1 cellular context compared by ENCODE assay signal in the genomic region with DNA sequence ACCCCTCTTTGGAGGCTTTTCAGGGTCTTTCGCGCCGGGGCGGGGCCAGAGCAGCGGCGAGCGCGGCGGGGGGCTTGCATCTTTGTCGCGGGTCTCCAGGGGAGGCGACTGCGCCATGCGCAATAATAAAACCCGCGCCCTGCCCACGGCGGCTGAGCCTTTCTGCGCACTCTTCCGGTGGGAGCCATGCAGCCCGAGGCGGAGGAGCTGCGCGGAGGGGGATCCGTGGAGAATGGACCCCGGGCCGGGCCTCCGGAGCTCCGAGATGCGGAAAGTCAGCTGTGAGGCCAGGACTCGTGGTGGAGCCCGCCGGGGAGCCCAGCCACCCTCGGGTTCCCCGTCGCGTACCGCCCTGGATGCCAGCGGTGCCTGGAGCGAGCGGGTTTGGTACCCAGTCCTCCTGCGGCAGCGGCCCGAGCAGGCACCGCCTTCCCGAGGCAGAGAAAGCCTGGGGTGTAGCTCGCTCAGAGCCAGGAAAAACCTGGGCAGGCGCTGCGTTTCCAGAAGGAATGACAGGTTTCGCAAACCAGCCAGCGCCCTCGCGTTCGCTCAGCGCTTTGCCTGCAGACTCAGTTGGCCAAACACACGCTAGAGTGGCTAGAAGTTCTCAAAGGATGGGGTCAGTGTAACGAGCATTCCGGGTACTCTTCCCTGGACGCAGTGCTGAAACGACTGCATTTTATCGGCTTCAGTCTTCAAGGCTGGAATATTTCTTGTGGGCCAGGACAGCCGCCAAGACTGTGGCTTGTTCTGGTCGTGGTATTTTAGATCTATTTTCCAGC.
A peak's percentile ranks its signal among the peaks of the same experiment; 100 is the strongest.
TF ChIP-seq lines count a peak whose summit lies in the region.

No MANE protein-coding gene starts in this region.

TF ChIP-seq in WTC11, 78 proteins besides CTCF, POLR2A, EP300 and RAD21 (continued from another document and continues in another):
- TF ChIP-seq, protein P1, sequence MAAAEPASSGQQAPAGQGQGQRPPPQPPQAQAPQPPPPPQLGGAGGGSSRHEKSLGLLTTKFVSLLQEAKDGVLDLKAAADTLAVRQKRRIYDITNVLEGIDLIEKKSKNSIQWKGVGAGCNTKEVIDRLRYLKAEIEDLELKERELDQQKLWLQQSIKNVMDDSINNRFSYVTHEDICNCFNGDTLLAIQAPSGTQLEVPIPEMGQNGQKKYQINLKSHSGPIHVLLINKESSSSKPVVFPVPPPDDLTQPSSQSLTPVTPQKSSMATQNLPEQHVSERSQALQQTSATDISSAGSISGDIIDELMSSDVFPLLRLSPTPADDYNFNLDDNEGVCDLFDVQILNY (CRISPR knock-in tag; IDR thresholded peaks at IDR 0.05): no peak
- TF ChIP-seq EMX1 (CRISPR knock-in tag; IDR thresholded peaks at IDR 0.05) (no peak), SMAD4 (CRISPR knock-in tag; IDR thresholded peaks at IDR 0.05) (no peak), JUN (CRISPR knock-in tag; IDR thresholded peaks at IDR 0.05) (no peak), PRRX2 (CRISPR knock-in tag; IDR thresholded peaks at IDR 0.05) (no peak), ZNF671 (CRISPR knock-in tag; IDR thresholded peaks at IDR 0.05) (no peak), MXD4 (CRISPR knock-in tag; IDR thresholded peaks at IDR 0.05; ENCODE audit: borderline replicate concordance) (no peak), FOXJ3 (CRISPR knock-in tag; IDR thresholded peaks at IDR 0.05; ENCODE audit: borderline replicate concordance) (no peak), NFE2L1 (CRISPR knock-in tag; IDR thresholded peaks at IDR 0.05) (no peak), ZNF317 (CRISPR knock-in tag; IDR thresholded peaks at IDR 0.05; ENCODE audit: borderline replicate concordance, low read depth) (no peak), TEAD4 (CRISPR knock-in tag; IDR thresholded peaks at IDR 0.05) (no peak), FOXP1 (CRISPR knock-in tag; IDR thresholded peaks at IDR 0.05; ENCODE audit: borderline replicate concordance) (no peak), CREB1 (CRISPR knock-in tag; IDR thresholded peaks at IDR 0.05) (no peak), ZNF121 (CRISPR knock-in tag; IDR thresholded peaks at IDR 0.05) (0 out of 2 replicates have a peak, but pooled peaks have one; percentile 6), TP53 (CRISPR knock-in tag; IDR thresholded peaks at IDR 0.05) (0 out of 2 replicates have a peak, but pooled peaks have one; percentile 27), ZNF263 (CRISPR knock-in tag; IDR thresholded peaks at IDR 0.05; ENCODE audit: low read depth) (no peak), JAZF1 (CRISPR knock-in tag; IDR thresholded peaks at IDR 0.05) (no peak), KAT7 (CRISPR knock-in tag; IDR thresholded peaks at IDR 0.05; ENCODE audit: borderline replicate concordance) (no peak), ATF1 (CRISPR knock-in tag; IDR thresholded peaks at IDR 0.05) (no peak), MYBL2 (CRISPR knock-in tag; IDR thresholded peaks at IDR 0.05) (no peak), RELA (CRISPR knock-in tag; IDR thresholded peaks at IDR 0.05; ENCODE audit: borderline replicate concordance) (no peak), GTF2I (CRISPR knock-in tag; conservative IDR thresholded peaks at IDR 0.05) (no peak), NR1H2 (CRISPR knock-in tag; IDR thresholded peaks at IDR 0.05) (no peak), TCF7 (CRISPR knock-in tag; IDR thresholded peaks at IDR 0.05; ENCODE audit: low read depth) (no peak), NR2C2 (CRISPR knock-in tag; IDR thresholded peaks at IDR 0.05) (no peak)
- TF ChIP-seq, protein P2, sequence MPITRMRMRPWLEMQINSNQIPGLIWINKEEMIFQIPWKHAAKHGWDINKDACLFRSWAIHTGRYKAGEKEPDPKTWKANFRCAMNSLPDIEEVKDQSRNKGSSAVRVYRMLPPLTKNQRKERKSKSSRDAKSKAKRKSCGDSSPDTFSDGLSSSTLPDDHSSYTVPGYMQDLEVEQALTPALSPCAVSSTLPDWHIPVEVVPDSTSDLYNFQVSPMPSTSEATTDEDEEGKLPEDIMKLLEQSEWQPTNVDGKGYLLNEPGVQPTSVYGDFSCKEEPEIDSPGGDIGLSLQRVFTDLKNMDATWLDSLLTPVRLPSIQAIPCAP (CRISPR knock-in tag; IDR thresholded peaks at IDR 0.05): no peak
- TF ChIP-seq, protein P3, sequence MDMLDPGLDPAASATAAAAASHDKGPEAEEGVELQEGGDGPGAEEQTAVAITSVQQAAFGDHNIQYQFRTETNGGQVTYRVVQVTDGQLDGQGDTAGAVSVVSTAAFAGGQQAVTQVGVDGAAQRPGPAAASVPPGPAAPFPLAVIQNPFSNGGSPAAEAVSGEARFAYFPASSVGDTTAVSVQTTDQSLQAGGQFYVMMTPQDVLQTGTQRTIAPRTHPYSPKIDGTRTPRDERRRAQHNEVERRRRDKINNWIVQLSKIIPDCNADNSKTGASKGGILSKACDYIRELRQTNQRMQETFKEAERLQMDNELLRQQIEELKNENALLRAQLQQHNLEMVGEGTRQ (CRISPR knock-in tag; IDR thresholded peaks at IDR 0.05): no peak
- TF ChIP-seq, protein P4, sequence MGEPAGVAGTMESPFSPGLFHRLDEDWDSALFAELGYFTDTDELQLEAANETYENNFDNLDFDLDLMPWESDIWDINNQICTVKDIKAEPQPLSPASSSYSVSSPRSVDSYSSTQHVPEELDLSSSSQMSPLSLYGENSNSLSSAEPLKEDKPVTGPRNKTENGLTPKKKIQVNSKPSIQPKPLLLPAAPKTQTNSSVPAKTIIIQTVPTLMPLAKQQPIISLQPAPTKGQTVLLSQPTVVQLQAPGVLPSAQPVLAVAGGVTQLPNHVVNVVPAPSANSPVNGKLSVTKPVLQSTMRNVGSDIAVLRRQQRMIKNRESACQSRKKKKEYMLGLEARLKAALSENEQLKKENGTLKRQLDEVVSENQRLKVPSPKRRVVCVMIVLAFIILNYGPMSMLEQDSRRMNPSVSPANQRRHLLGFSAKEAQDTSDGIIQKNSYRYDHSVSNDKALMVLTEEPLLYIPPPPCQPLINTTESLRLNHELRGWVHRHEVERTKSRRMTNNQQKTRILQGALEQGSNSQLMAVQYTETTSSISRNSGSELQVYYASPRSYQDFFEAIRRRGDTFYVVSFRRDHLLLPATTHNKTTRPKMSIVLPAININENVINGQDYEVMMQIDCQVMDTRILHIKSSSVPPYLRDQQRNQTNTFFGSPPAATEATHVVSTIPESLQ (CRISPR knock-in tag; IDR thresholded peaks at IDR 0.05): no peak
- TF ChIP-seq, protein P5, sequence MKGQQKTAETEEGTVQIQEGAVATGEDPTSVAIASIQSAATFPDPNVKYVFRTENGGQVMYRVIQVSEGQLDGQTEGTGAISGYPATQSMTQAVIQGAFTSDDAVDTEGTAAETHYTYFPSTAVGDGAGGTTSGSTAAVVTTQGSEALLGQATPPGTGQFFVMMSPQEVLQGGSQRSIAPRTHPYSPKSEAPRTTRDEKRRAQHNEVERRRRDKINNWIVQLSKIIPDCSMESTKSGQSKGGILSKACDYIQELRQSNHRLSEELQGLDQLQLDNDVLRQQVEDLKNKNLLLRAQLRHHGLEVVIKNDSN (CRISPR knock-in tag; IDR thresholded peaks at IDR 0.05): no peak
- TF ChIP-seq, protein P6, sequence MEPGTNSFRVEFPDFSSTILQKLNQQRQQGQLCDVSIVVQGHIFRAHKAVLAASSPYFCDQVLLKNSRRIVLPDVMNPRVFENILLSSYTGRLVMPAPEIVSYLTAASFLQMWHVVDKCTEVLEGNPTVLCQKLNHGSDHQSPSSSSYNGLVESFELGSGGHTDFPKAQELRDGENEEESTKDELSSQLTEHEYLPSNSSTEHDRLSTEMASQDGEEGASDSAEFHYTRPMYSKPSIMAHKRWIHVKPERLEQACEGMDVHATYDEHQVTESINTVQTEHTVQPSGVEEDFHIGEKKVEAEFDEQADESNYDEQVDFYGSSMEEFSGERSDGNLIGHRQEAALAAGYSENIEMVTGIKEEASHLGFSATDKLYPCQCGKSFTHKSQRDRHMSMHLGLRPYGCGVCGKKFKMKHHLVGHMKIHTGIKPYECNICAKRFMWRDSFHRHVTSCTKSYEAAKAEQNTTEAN (CRISPR knock-in tag; IDR thresholded peaks at IDR 0.05): no peak
- TF ChIP-seq, protein P7, sequence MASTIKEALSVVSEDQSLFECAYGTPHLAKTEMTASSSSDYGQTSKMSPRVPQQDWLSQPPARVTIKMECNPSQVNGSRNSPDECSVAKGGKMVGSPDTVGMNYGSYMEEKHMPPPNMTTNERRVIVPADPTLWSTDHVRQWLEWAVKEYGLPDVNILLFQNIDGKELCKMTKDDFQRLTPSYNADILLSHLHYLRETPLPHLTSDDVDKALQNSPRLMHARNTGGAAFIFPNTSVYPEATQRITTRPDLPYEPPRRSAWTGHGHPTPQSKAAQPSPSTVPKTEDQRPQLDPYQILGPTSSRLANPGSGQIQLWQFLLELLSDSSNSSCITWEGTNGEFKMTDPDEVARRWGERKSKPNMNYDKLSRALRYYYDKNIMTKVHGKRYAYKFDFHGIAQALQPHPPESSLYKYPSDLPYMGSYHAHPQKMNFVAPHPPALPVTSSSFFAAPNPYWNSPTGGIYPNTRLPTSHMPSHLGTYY (CRISPR knock-in tag; IDR thresholded peaks at IDR 0.05): no peak
- TF ChIP-seq, protein P8, sequence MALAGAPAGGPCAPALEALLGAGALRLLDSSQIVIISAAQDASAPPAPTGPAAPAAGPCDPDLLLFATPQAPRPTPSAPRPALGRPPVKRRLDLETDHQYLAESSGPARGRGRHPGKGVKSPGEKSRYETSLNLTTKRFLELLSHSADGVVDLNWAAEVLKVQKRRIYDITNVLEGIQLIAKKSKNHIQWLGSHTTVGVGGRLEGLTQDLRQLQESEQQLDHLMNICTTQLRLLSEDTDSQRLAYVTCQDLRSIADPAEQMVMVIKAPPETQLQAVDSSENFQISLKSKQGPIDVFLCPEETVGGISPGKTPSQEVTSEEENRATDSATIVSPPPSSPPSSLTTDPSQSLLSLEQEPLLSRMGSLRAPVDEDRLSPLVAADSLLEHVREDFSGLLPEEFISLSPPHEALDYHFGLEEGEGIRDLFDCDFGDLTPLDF (CRISPR knock-in tag; IDR thresholded peaks at IDR 0.05): no peak
- TF ChIP-seq, protein P9, sequence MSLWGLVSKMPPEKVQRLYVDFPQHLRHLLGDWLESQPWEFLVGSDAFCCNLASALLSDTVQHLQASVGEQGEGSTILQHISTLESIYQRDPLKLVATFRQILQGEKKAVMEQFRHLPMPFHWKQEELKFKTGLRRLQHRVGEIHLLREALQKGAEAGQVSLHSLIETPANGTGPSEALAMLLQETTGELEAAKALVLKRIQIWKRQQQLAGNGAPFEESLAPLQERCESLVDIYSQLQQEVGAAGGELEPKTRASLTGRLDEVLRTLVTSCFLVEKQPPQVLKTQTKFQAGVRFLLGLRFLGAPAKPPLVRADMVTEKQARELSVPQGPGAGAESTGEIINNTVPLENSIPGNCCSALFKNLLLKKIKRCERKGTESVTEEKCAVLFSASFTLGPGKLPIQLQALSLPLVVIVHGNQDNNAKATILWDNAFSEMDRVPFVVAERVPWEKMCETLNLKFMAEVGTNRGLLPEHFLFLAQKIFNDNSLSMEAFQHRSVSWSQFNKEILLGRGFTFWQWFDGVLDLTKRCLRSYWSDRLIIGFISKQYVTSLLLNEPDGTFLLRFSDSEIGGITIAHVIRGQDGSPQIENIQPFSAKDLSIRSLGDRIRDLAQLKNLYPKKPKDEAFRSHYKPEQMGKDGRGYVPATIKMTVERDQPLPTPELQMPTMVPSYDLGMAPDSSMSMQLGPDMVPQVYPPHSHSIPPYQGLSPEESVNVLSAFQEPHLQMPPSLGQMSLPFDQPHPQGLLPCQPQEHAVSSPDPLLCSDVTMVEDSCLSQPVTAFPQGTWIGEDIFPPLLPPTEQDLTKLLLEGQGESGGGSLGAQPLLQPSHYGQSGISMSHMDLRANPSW (CRISPR knock-in tag; conservative IDR thresholded peaks at IDR 0.05; ENCODE audit: low read depth): no peak
- TF ChIP-seq, protein P10, sequence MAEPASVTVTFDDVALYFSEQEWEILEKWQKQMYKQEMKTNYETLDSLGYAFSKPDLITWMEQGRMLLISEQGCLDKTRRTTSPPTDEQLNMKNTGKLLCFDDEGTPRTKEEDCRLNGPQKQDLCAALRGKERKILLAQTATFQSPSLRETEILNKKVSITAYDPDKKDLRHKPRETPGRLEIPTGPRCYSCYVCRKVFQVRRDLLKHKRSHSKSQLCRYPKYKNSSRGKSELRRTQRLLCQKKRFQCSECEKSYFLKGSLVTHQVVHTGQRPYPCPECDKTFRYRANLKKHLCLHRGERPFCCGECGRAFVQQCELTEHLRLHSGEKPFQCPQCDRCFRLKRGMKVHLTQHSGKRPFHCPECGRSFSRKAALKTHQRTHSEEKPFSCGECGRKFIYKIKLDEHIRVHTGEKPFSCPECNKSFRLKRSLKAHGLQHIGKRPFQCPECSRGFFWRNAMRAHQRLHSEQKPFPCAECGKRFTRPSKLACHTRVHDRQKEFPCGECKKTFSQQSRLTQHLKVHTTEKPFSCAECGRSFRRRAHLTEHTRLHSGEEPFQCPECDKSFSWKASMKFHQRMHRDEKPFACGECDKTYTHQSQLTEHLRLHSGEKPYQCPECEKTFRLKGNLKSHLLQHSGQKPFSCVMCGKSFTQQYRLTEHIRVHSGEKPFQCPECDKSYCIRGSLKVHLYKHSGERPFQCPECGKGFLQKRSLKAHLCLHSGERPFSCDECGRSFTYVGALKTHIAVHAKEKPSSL (CRISPR knock-in tag; conservative IDR thresholded peaks at IDR 0.05): no peak
- TF ChIP-seq, protein P11, sequence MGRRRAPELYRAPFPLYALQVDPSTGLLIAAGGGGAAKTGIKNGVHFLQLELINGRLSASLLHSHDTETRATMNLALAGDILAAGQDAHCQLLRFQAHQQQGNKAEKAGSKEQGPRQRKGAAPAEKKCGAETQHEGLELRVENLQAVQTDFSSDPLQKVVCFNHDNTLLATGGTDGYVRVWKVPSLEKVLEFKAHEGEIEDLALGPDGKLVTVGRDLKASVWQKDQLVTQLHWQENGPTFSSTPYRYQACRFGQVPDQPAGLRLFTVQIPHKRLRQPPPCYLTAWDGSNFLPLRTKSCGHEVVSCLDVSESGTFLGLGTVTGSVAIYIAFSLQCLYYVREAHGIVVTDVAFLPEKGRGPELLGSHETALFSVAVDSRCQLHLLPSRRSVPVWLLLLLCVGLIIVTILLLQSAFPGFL (CRISPR knock-in tag; IDR thresholded peaks at IDR 0.05; ENCODE audit: borderline replicate concordance): no peak
- TF ChIP-seq, protein P12, sequence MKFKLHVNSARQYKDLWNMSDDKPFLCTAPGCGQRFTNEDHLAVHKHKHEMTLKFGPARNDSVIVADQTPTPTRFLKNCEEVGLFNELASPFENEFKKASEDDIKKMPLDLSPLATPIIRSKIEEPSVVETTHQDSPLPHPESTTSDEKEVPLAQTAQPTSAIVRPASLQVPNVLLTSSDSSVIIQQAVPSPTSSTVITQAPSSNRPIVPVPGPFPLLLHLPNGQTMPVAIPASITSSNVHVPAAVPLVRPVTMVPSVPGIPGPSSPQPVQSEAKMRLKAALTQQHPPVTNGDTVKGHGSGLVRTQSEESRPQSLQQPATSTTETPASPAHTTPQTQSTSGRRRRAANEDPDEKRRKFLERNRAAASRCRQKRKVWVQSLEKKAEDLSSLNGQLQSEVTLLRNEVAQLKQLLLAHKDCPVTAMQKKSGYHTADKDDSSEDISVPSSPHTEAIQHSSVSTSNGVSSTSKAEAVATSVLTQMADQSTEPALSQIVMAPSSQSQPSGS (CRISPR knock-in tag; IDR thresholded peaks at IDR 0.05; ENCODE audit: borderline replicate concordance, low read depth): no peak
